In the genomic region with DNA sequence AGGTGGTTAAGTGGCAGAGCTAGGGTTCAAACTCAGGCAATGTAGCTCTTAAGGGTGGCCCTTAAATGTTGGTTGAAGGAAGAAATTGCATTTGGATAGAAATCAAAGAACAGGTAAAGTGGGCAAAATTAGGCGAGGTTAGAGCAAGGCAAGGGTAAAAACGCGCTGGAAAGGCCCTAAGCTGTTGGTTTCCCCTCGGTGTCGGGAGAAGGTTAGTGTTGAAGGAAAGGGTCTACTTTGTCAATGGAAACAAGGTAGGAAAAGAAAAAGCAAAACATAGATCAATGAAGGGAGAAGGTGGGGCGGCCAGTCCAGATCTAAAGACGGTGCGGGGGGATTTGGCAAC, we compare ENCODE assay signal across 8 cellular contexts. TPM values are rescaled to one million over a fixed set of nuclear protein-coding genes. Genes with fewer than 3 reads are reported as not detected.
A peak's percentile ranks its signal among the peaks of the same experiment; 100 is the strongest.
DNase-seq lines count a peak whose midpoint lies in the region; ATAC-seq lines count a peak whose summit lies in the region.

No MANE protein-coding gene starts in this region.

- H3K4me3 Mint-ChIP-seq in stimulated activated naive CD8-positive, alpha-beta T cell treated with anti-CD3 and anti-CD28 coated beads, Interleukin-15, Interleukin-2, amounts not matched to agents 100 ng/mL and 50 ng/mL, for 24 hours = peak overlapping the region; percentile 100
- peak overlapping the region; percentile 92 for H3K4me3 Mint-ChIP-seq in activated CD8-positive, alpha-beta T cell treated with anti-CD3 and anti-CD28 coated beads, Interleukin-2, amount 10 ng/mL, durations not matched to agents 7 days and 5 days
- peak overlapping the region; percentile 89 to 96 for H3K4me3 Mint-ChIP-seq in stimulated activated naive CD8-positive, alpha-beta T cell treated with anti-CD3 and anti-CD28 coated beads, Interleukin-15, amount 100 ng/mL, for 72 hours

- no peaks in the 10 kb centered on the region for H3K9me3 Mint-ChIP-seq in stimulated activated naive CD8-positive, alpha-beta T cell treated with anti-CD3 and anti-CD28 coated beads, Interleukin-15, Interleukin-2, amounts not matched to agents 100 ng/mL and 50 ng/mL, for 24 hours
- no peaks in the 10 kb centered on the region for H3K9me3 Mint-ChIP-seq in activated CD8-positive, alpha-beta T cell treated with anti-CD3 and anti-CD28 coated beads, Interleukin-2, amount 10 ng/mL, durations not matched to agents 7 days and 5 days (ENCODE audit: insufficient read depth)
- no peaks in the 10 kb centered on the region for H3K9me3 Mint-ChIP-seq in stimulated activated naive CD8-positive, alpha-beta T cell treated with anti-CD3 and anti-CD28 coated beads, Interleukin-15, amount 100 ng/mL, for 72 hours

- POLR2A ChIA-PET in activated CD8-positive, alpha-beta T cell treated with anti-CD3 and anti-CD28 coated beads, Interleukin-2, amount 10 ng/mL, durations not matched to agents 7 days and 5 days (lab: Charles Lee) = interaction anchor here (0.5 to 2.3 kb wide), 5 partner anchors 8 to 1236 kb away, joined by 3 to 11 read pairs (median 4); partner anchors contain the start of gene NSUN2

- CTCF ChIA-PET in activated CD8-positive, alpha-beta T cell treated with anti-CD3 and anti-CD28 coated beads, Interleukin-2, amount 10 ng/mL, durations not matched to agents 7 days and 5 days (lab: Charles Lee) = interaction anchor here (1.7 to 6.2 kb wide), 4 partner anchors 8 to 18 kb away, joined by 8 to 37 read pairs (median 14); no protein-coding TSS in a partner anchor

- H3K4me1 ChIP-seq in iPS-15b (ENCODE audit: control insufficient read depth, insufficient read depth, low read length) = no peaks in the 10 kb centered on the region

- H3K4me3 ChIP-seq in iPS-15b (ENCODE audit: low read depth, low read length) = peak overlapping the region; percentile 88

- H3K27ac ChIP-seq in caudate nucleus (ENCODE audit: low read depth, low read length) = no peak overlapping the region

- H3K9ac ChIP-seq in iPS-15b (ENCODE audit: low read depth, low read length) = peak overlapping the region; percentile 48

- H3K36me3 Mint-ChIP-seq in stimulated activated naive CD8-positive, alpha-beta T cell treated with anti-CD3 and anti-CD28 coated beads, Interleukin-15, Interleukin-2, amounts not matched to agents 100 ng/mL and 50 ng/mL, for 24 hours (ENCODE audit: low read depth) = peaks cover 71% of the 10 kb centered on the region
- H3K36me3 Mint-ChIP-seq in activated CD8-positive, alpha-beta T cell treated with anti-CD3 and anti-CD28 coated beads, Interleukin-2, amount 10 ng/mL, durations not matched to agents 7 days and 5 days (ENCODE audit: low read depth) = peaks cover 48% of the 10 kb centered on the region

- no peak for ATAC-seq in stimulated activated naive CD8-positive, alpha-beta T cell treated with anti-CD3 and anti-CD28 coated beads, Interleukin-15, Interleukin-2, amounts not matched to agents 100 U/mL and 50 U/mL, for 24 hours
- ATAC-seq in activated CD8-positive, alpha-beta T cell treated with anti-CD3 and anti-CD28 coated beads, Interleukin-2, amount 10 ng/mL, durations not matched to agents 7 days and 5 days = peak; percentile 2
- no peak for ATAC-seq in stimulated activated naive CD8-positive, alpha-beta T cell treated with anti-CD3 and anti-CD28 coated beads, Interleukin-15, amount 100 ng/mL, for 72 hours

- H3K27ac Mint-ChIP-seq in stimulated activated naive CD8-positive, alpha-beta T cell treated with anti-CD3 and anti-CD28 coated beads, Interleukin-15, Interleukin-2, amounts not matched to agents 100 ng/mL and 50 ng/mL, for 24 hours = peak overlapping the region; percentile 95
- peak overlapping the region; percentile 87 for H3K27ac Mint-ChIP-seq in activated CD8-positive, alpha-beta T cell treated with anti-CD3 and anti-CD28 coated beads, Interleukin-2, amount 10 ng/mL, durations not matched to agents 7 days and 5 days
- H3K27ac Mint-ChIP-seq in stimulated activated naive CD8-positive, alpha-beta T cell treated with anti-CD3 and anti-CD28 coated beads, Interleukin-15, amount 100 ng/mL, for 72 hours = peak overlapping the region; percentile 83 to 87

- H3K27me3 ChIP-seq in iPS-15b (ENCODE audit: control insufficient read depth, insufficient read depth, low read length) = no peaks in the 10 kb centered on the region

- H3K27me3 Mint-ChIP-seq in stimulated activated naive CD8-positive, alpha-beta T cell treated with anti-CD3 and anti-CD28 coated beads, Interleukin-15, Interleukin-2, amounts not matched to agents 100 ng/mL and 50 ng/mL, for 24 hours = no peaks in the 10 kb centered on the region
- no peaks in the 10 kb centered on the region for H3K27me3 Mint-ChIP-seq in activated CD8-positive, alpha-beta T cell treated with anti-CD3 and anti-CD28 coated beads, Interleukin-2, amount 10 ng/mL, durations not matched to agents 7 days and 5 days (ENCODE audit: low read depth)
- no peaks in the 10 kb centered on the region for H3K27me3 Mint-ChIP-seq in stimulated activated naive CD8-positive, alpha-beta T cell treated with anti-CD3 and anti-CD28 coated beads, Interleukin-15, amount 100 ng/mL, for 72 hours

- H3K9me3 ChIP-seq in iPS-15b (ENCODE audit: control insufficient read depth, insufficient read depth, low read length) = no peaks in the 10 kb centered on the region

- H3K36me3 ChIP-seq in iPS-15b (ENCODE audit: control insufficient read depth, insufficient read depth, low read length) = peaks cover 4% of the 10 kb centered on the region

- peaks cover 77% of the 10 kb centered on the region for H3K4me1 Mint-ChIP-seq in stimulated activated naive CD8-positive, alpha-beta T cell treated with anti-CD3 and anti-CD28 coated beads, Interleukin-15, Interleukin-2, amounts not matched to agents 100 ng/mL and 50 ng/mL, for 24 hours (ENCODE audit: low read depth)
- peaks cover 58% of the 10 kb centered on the region for H3K4me1 Mint-ChIP-seq in activated CD8-positive, alpha-beta T cell treated with anti-CD3 and anti-CD28 coated beads, Interleukin-2, amount 10 ng/mL, durations not matched to agents 7 days and 5 days (ENCODE audit: low read depth)
- peaks cover 66% of the 10 kb centered on the region for H3K4me1 Mint-ChIP-seq in stimulated activated naive CD8-positive, alpha-beta T cell treated with anti-CD3 and anti-CD28 coated beads, Interleukin-15, amount 100 ng/mL, for 72 hours

- no peak for DNase-seq in stimulated activated naive CD8-positive, alpha-beta T cell treated with anti-CD3 and anti-CD28 coated beads, Interleukin-15, Interleukin-2, amounts not matched to agents 100 U/mL and 50 U/mL, for 24 hours
- no peak for DNase-seq in activated CD8-positive, alpha-beta T cell treated with anti-CD3 and anti-CD28 coated beads, Interleukin-2, amount 10 ng/mL, durations not matched to agents 7 days and 5 days
- DNase-seq in stimulated activated naive CD8-positive, alpha-beta T cell treated with anti-CD3 and anti-CD28 coated beads, Interleukin-15, amount 100 ng/mL, for 72 hours = no peak
- DNase-seq in caudate nucleus (lab: John Stamatoyannopoulos, UW) (no peak), D341Med (ENCODE audit: low spot score) (no peak), GOT3 (lab: John Stamatoyannopoulos, UW) (no peak)

RNA-seq across cellular contexts. Expression of gene FASTKD3, which starts 0.4 kb away (rescaled TPM):
- total RNA-seq in activated CD8-positive, alpha-beta T cell treated with anti-CD3 and anti-CD28 coated beads, Interleukin-2, amount 10 ng/mL, durations not matched to agents 7 days and 5 days = 10 to 100 TPM; 10.8 to 13.8 TPM

RNA-seq across cellular contexts. Expression of gene MTRR, which starts 0.5 kb away (rescaled TPM):
- total RNA-seq in activated CD8-positive, alpha-beta T cell treated with anti-CD3 and anti-CD28 coated beads, Interleukin-2, amount 10 ng/mL, durations not matched to agents 7 days and 5 days = 10 to 100 TPM; 39.1 to 49.7 TPM

RNA-seq across cellular contexts. Expression of gene CFAP90, which starts 17.5 kb away (rescaled TPM):
- total RNA-seq in activated CD8-positive, alpha-beta T cell treated with anti-CD3 and anti-CD28 coated beads, Interleukin-2, amount 10 ng/mL, durations not matched to agents 7 days and 5 days = not detected
